In genomic region chr19:4567584-4568071, GRCh38 we compare ENCODE assay signal across 9 cellular contexts. TPM values are rescaled to one million over a fixed set of nuclear protein-coding genes. Genes with fewer than 3 reads are reported as not detected.
DNase-seq lines count a peak whose midpoint lies in the region; ATAC-seq and TF ChIP-seq lines count a peak whose summit lies in the region.
"Had no signal": no experiment of that assay in that cellular context is flagged by ENCODE, and none has a peak within 500 bp of the region (broad histone marks: within the 10 kb centered on the region; RNA-seq: fewer than 3 reads in every experiment).

No MANE protein-coding gene starts in this region.

- H3K4me3 ChIP-seq in left ventricle myocardium inferior: peak overlapping the region; percentile 19
- H3K4me3 ChIP-seq: BLaER1 had no signal

- intact Hi-C loops in left ventricle myocardium inferior (cut with micrococcal nuclease): no loop called here

- H3K9me3 ChIP-seq in left ventricle myocardium inferior (replicated peaks): no peaks in the 10 kb centered on the region
- H3K9me3 ChIP-seq: BLaER1 had no signal

- no peak for ATAC-seq in HG02938 (IDR thresholded peaks at IDR 0.05; ENCODE audit: unreplicated experiment)

- H3K27ac ChIP-seq in left ventricle myocardium inferior (replicated peaks): peak overlapping the region; percentile 67
- H3K27ac ChIP-seq: BLaER1 had no signal

- H3K27me3 ChIP-seq in left ventricle myocardium inferior (ENCODE audit: low read depth): no peaks in the 10 kb centered on the region
- H3K27me3 ChIP-seq: BLaER1 had no signal

- H3K36me3 ChIP-seq in left ventricle myocardium inferior: no peaks in the 10 kb centered on the region
- H3K36me3 ChIP-seq: BLaER1 had no signal

- H3K4me1 ChIP-seq in left ventricle myocardium inferior: peaks cover 19% of the 10 kb centered on the region

- TF ChIP-seq CTCF in left ventricle myocardium inferior (IDR thresholded peaks at IDR 0.05; ENCODE audit: borderline replicate concordance): peak; percentile 85

- DNase-seq in NCI-H1092 (lab: John Stamatoyannopoulos, UW) (peak; percentile 41), NCI-H1092 treated with DMSO at 0.1 percent for 48 hours (lab: John Stamatoyannopoulos, UW) (no peak), SHP77 treated with DMSO at 0.1 percent for 48 hours (lab: John Stamatoyannopoulos, UW) (peak; percentile 18), left ventricle myocardium inferior (peak; percentile 69), amniotic stem cell (lab: John Stamatoyannopoulos, UW) (no peak)
- DNase-seq in activated naive CD4-positive, alpha-beta T cell treated with Interleukin-2 at 50 U/mL for 16 hours: peak; percentile 61
- DNase-seq in stimulated activated CD4-positive, alpha-beta T cell treated with anti-CD3 and anti-CD28 coated beads, Interleukin-12 subunit alpha, Interleukin-12 subunit beta, amount 100 ng/mL, for 48 hours (ENCODE audit: low read depth in 2 of 3, low spot score in 1 of 3): peak; percentile 50 to 80 (median 52)

RNA-seq across cellular contexts. Expression of gene SEMA6B, which starts 8.1 kb away (rescaled TPM):
- 7.2 TPM for total RNA-seq in left ventricle myocardium inferior

RNA-seq across cellular contexts. Expression of gene LRG1, which starts 27.8 kb away (rescaled TPM):
- total RNA-seq in left ventricle myocardium inferior: 0.41 TPM

RNA-seq across cellular contexts. Expression of gene PLIN5, which starts 32.6 kb away (rescaled TPM):
- total RNA-seq in left ventricle myocardium inferior: 73.5 TPM

RNA-seq across cellular contexts. Expression of gene PLIN4, which starts 49.3 kb away (rescaled TPM):
- 162 TPM for total RNA-seq in left ventricle myocardium inferior

Comparison
In these comparisons a context has a peak if more than half of its experiments do, and no peak if none do; other contexts are left out.
1. DNase-seq: peak in NCI-H1092 (single experiment), SHP77 treated with DMSO at 0.1 percent for 48 hours (single experiment), activated naive CD4-positive, alpha-beta T cell treated with Interleukin-2 at 50 U/mL for 16 hours (single experiment), left ventricle myocardium inferior (single experiment) and stimulated activated CD4-positive, alpha-beta T cell treated with anti-CD3 and anti-CD28 coated beads, Interleukin-12 subunit alpha, Interleukin-12 subunit beta, amount 100 ng/mL, for 48 hours (3 of 3); none in NCI-H1092 treated with DMSO at 0.1 percent for 48 hours (single experiment) and amniotic stem cell (single experiment).